In genomic region chr1:21785764-21786163, GRCh38 we compare ENCODE assay signal across 12 cellular contexts. TPM values are rescaled to one million over a fixed set of nuclear protein-coding genes. Genes with fewer than 3 reads are reported as not detected.
DNase-seq lines count a peak whose midpoint lies in the region; FAIRE-seq and TF ChIP-seq lines count a peak whose summit lies in the region.
"Not testable (repeated sequence)": the region's sequence is repeated elsewhere in the genome, so short reads cannot be mapped to it uniquely, and the experiment has no call there.
"Had no signal": no experiment of that assay in that cellular context is flagged by ENCODE, and none has a peak within 500 bp of the region (broad histone marks: within the 10 kb centered on the region; RNA-seq: fewer than 3 reads in every experiment).

No MANE protein-coding gene starts in this region.

- H4K8ac ChIP-seq in H1 (ENCODE audit: extremely low read depth, insufficient read depth, low read length), result not testable (repeated sequence)

- H3K4me1 ChIP-seq in H1 (replicated peaks in 1 of 4; ENCODE audit: control insufficient read depth in 3 of 4, insufficient read depth in 4 of 4, low read length in 3 of 4), result not testable (repeated sequence)

- TF ChIP-seq POLR2A in H1 (IDR thresholded peaks at IDR 0.05; ENCODE audit: control extremely low read depth in 1 of 2, low read depth in 2 of 2, low read length in 2 of 2), result not testable (repeated sequence)

- POLR2A ChIA-PET in RWPE1 (lab: Yijun Ruan, JAX; ENCODE audit: low non-redundant PET); activated CD4-positive, alpha-beta memory T cell treated with anti-CD3 and anti-CD28 coated beads for 36 hours (lab: Charles Lee): not testable (repeated sequence)
- POLR2A ChIA-PET in H1 (lab: Charles Lee; ENCODE audit: partially characterized antibody), result interaction anchor here (0.6 kb wide), 1 partner anchor 28 kb away, joined by 3 read pairs; no protein-coding TSS in a partner anchor

- not testable (repeated sequence) for TF ChIP-seq CTCF in RWPE1 (conservative IDR thresholded peaks at IDR 0.05; ENCODE audit: low read depth); H1 (IDR thresholded peaks at IDR 0.05; ENCODE audit: control extremely low read depth in 1 of 3, insufficient read depth in 1 of 3, low read depth in 1 of 3, low read length in 3 of 3); neural crest cell (conservative IDR thresholded peaks at IDR 0.05)

- not testable (repeated sequence) for H3K18ac ChIP-seq in H1 (ENCODE audit: extremely low read depth, low read length)

- H2AK5ac ChIP-seq in H1 (ENCODE audit: low read depth, low read length), result 0 out of 2 replicates have a peak overlapping the region, but pooled peaks have one; percentile 40

- intact Hi-C loops in activated CD4-positive, alpha-beta memory T cell treated with anti-CD3 and anti-CD28 coated beads for 36 hours (cut with micrococcal nuclease), result not testable (repeated sequence)

- not testable (repeated sequence) for H3K9me3 ChIP-seq in H1 (ENCODE audit: insufficient read depth in 2 of 2, low read depth in 1 of 2, low read length in 1 of 2)

- H3K79me1 ChIP-seq in H1 (ENCODE audit: low read depth, low read length), result not testable (repeated sequence)

- not testable (repeated sequence) for H3K14ac ChIP-seq in H1 (ENCODE audit: insufficient read length)

- peak overlapping the region; percentile 23 for H3K27ac Mint-ChIP-seq in activated CD4-positive, alpha-beta memory T cell treated with anti-CD3 and anti-CD28 coated beads for 36 hours
- H3K27ac Mint-ChIP-seq in neural crest cell (ENCODE audit: unreplicated experiment), result not testable (repeated sequence)

- H3K56ac ChIP-seq in H1 (replicated peaks; ENCODE audit: insufficient read length, low read depth, low read length), result not testable (repeated sequence)

- not testable (repeated sequence) for H2BK120ac ChIP-seq in H1 (replicated peaks; ENCODE audit: low read depth, low read length)

- H3K27me3 ChIP-seq in H1 (replicated peaks in 1 of 4; ENCODE audit: control insufficient read depth in 3 of 4, extremely low read depth in 1 of 4, insufficient read depth in 3 of 4, low read length in 3 of 4), result not testable (repeated sequence)

- peaks cover 12 to 18% of the 10 kb centered on the region in 2 experiments for H3K79me2 ChIP-seq in H1 (ENCODE audit: control insufficient read depth in 1 of 2, insufficient read depth in 2 of 2, low read length in 2 of 2)

- H3K4me2 ChIP-seq in H1 (ENCODE audit: insufficient read depth in 1 of 2, low read depth in 2 of 2, low read length in 2 of 2), result not testable (repeated sequence)

- H3K4me3 Mint-ChIP-seq in activated CD4-positive, alpha-beta memory T cell treated with anti-CD3 and anti-CD28 coated beads for 36 hours, result not testable (repeated sequence)
- H3K4me3 Mint-ChIP-seq in neural crest cell, result peak overlapping the region; percentile 39

- H2BK12ac ChIP-seq in H1 (ENCODE audit: low read depth, low read length), result 0 out of 2 replicates have a peak overlapping the region, but pooled peaks have one; percentile 33

- TF ChIP-seq RAD21 in H1 (IDR thresholded peaks at IDR 0.05 in 1 of 2, conservative IDR thresholded peaks at IDR 0.05 in 1 of 2; ENCODE audit: low read depth in 2 of 2, low read length in 2 of 2), result not testable (repeated sequence)

- peak; percentile 17 for DNase-seq in ELF-1 (ENCODE audit: low read depth, low spot score)
- not testable (repeated sequence) for DNase-seq in RWPE1 (ENCODE audit: low spot score); activated CD4-positive, alpha-beta memory T cell treated with anti-CD3 and anti-CD28 coated beads for 36 hours; H1 (ENCODE audit: low read depth in 1 of 2, low spot score in 2 of 2); neural crest cell (ENCODE audit: low read depth, low spot score)

- not testable (repeated sequence) for H4K20me1 ChIP-seq in H1 (replicated peaks in 1 of 2; ENCODE audit: control insufficient read depth in 1 of 2, insufficient read depth in 2 of 2, low read length in 2 of 2)

- H3K4ac ChIP-seq in H1 (replicated peaks; ENCODE audit: insufficient read length, low read depth, low read length), result not testable (repeated sequence)

- not testable (repeated sequence) for H2BK20ac ChIP-seq in H1 (ENCODE audit: low read length)

- H2BK5ac ChIP-seq in H1 (ENCODE audit: low read depth, low read length), result not testable (repeated sequence)

- H3K4me1 Mint-ChIP-seq in activated CD4-positive, alpha-beta memory T cell treated with anti-CD3 and anti-CD28 coated beads for 36 hours (ENCODE audit: low read depth), result not testable (repeated sequence)
- peaks cover 19% of the 10 kb centered on the region for H3K4me1 Mint-ChIP-seq in neural crest cell

- CTCF ChIA-PET in RWPE1 (lab: Yijun Ruan, JAX) (interaction anchor here (0.6 to 0.8 kb wide), 2 partner anchors 25 to 418 kb away, joined by 3 to 4 read pairs; no protein-coding TSS in a partner anchor), H1 (lab: Charles Lee; ENCODE audit: partially characterized antibody) (interaction anchor here (0.7 to 1.3 kb wide), 2 partner anchors 14 to 127 kb away, joined by 3 to 6 read pairs; no protein-coding TSS in a partner anchor)
- CTCF ChIA-PET in activated CD4-positive, alpha-beta memory T cell treated with anti-CD3 and anti-CD28 coated beads for 36 hours (lab: Charles Lee), result not testable (repeated sequence)

- not testable (repeated sequence) for H2BK15ac ChIP-seq in H1 (ENCODE audit: low read length)

- H2AFZ ChIP-seq in H1 (ENCODE audit: low read length), result not testable (repeated sequence)

- H3K23me2 ChIP-seq in H1 (ENCODE audit: low read depth, low read length), result not testable (repeated sequence)

- H3K9me3 Mint-ChIP-seq in activated CD4-positive, alpha-beta memory T cell treated with anti-CD3 and anti-CD28 coated beads for 36 hours; neural crest cell: not testable (repeated sequence)

- H3K9ac ChIP-seq in H1 (replicated peaks in 1 of 4; ENCODE audit: extremely low read depth in 1 of 4, low read depth in 3 of 4, low read length in 3 of 4), result not testable (repeated sequence)

- not testable (repeated sequence) for H4K5ac ChIP-seq in H1 (ENCODE audit: insufficient read length, low read depth, low read length)

- H3K23ac ChIP-seq in H1 (ENCODE audit: insufficient read length), result not testable (repeated sequence)

- not testable (repeated sequence) for TF ChIP-seq EP300 in H1 (IDR thresholded peaks at IDR 0.05; ENCODE audit: borderline replicate concordance in 1 of 2, low read depth in 2 of 2, low read length in 2 of 2)

- WGBS in H1 (ENCODE audit: extremely low coverage in 1 of 2, insufficient coverage in 1 of 2, insufficient read length in 1 of 2, insufficient replicate concordance in 2 of 2, low coverage in 1 of 2, low lambda C conversion rate in 2 of 2, missing lambda C conversion rate in 1 of 2), 2 experiments, result 91% methylated on average over 9 of the region's 9 CpGs; no CpG with 5 or more reads in 1 of the 2 experiments

- not testable (repeated sequence) for H3K4me3 ChIP-seq in H1 (ENCODE audit: extremely low read depth in 1 of 4, insufficient read depth in 2 of 4, low read depth in 3 of 4, low read length in 4 of 4)

- H3K36me3 Mint-ChIP-seq in activated CD4-positive, alpha-beta memory T cell treated with anti-CD3 and anti-CD28 coated beads for 36 hours; neural crest cell (ENCODE audit: low read depth): not testable (repeated sequence)

- H4K91ac ChIP-seq in H1 (replicated peaks; ENCODE audit: insufficient read length, low read length), result not testable (repeated sequence)

- not testable (repeated sequence) for FAIRE-seq in H1 (lab: Jason Lieb, UNC)

- not testable (repeated sequence) for H3K36me3 ChIP-seq in H1 (ENCODE audit: control insufficient read depth in 2 of 4, insufficient read depth in 4 of 4, low read length in 3 of 4)

- H3K27me3 Mint-ChIP-seq in activated CD4-positive, alpha-beta memory T cell treated with anti-CD3 and anti-CD28 coated beads for 36 hours; neural crest cell (ENCODE audit: low read depth): not testable (repeated sequence)

- peak overlapping the region; percentile 40 for H3K27ac ChIP-seq in RWPE1
- not testable (repeated sequence) for H3K27ac ChIP-seq in H1 (ENCODE audit: low read depth, low read length)

RNA-seq across cellular contexts. Expression of gene USP48, which starts 2.8 kb away (rescaled TPM):
- total RNA-seq in activated CD4-positive, alpha-beta memory T cell treated with anti-CD3 and anti-CD28 coated beads for 36 hours, result 10 to 100 TPM; 77.2 to 91.1 TPM
- 81.5 and 83.5 TPM in 2 replicates for total RNA-seq in H1 (2021; fragmentation: NEBNext Ultra II Directional; extraction: Animal tissue kit (Norgen Biotek cat#: 25700))
- polyA plus RNA-seq in H1 (2011; rRNA removed), result 10.1 and 12.8 TPM in 2 replicates
- polyA plus RNA-seq in H1 (2011; cell fraction: cytosol; rRNA removed), result 28.3 TPM
- 15.4 TPM for polyA plus RNA-seq in H1 (2011; cell fraction: nucleus; rRNA removed)
- 38.7 to 60.9 TPM (median 40.0 TPM) in 4 replicates for polyA plus RNA-seq in H1 (2012, experiment 1 of 2)
- 2.6 TPM for polyA plus RNA-seq in H1 (2012, experiment 2 of 2)
- 39.9 TPM for polyA plus RNA-seq in H1 (2013, experiment 1 of 2)
- 39.8 TPM for polyA plus RNA-seq in H1 (2013, experiment 2 of 2)
- polyA minus RNA-seq in H1 (2011; rRNA and poly(A)+ RNA removed), result 32.3 and 38.6 TPM in 2 replicates
- 26.3 TPM for polyA minus RNA-seq in H1 (2011; cell fraction: cytosol; rRNA and poly(A)+ RNA removed)
- 52.6 TPM for polyA minus RNA-seq in H1 (2011; cell fraction: nucleus; rRNA and poly(A)+ RNA removed)
- total RNA-seq in neural crest cell, result 61.8 and 66.0 TPM in 2 replicates

RNA-seq across cellular contexts. Expression of gene LDLRAD2, which starts 26.3 kb away (rescaled TPM):
- total RNA-seq in activated CD4-positive, alpha-beta memory T cell treated with anti-CD3 and anti-CD28 coated beads for 36 hours, result not detected
- total RNA-seq in H1 (2021; fragmentation: NEBNext Ultra II Directional; extraction: Animal tissue kit (Norgen Biotek cat#: 25700)), result 0.74 and 0.94 TPM in 2 replicates
- 0.48 and 1.0 TPM in 2 replicates for polyA plus RNA-seq in H1 (2011; rRNA removed)
- 0.62 TPM for polyA plus RNA-seq in H1 (2011; cell fraction: cytosol; rRNA removed)
- polyA plus RNA-seq in H1 (2011; cell fraction: nucleus; rRNA removed), result 3.5 TPM
- 4.6 to 16.0 TPM (median 12.2 TPM) in 4 replicates for polyA plus RNA-seq in H1 (2012, experiment 1 of 2)
- 2.3 TPM for polyA plus RNA-seq in H1 (2012, experiment 2 of 2)
- 1.1 TPM for polyA plus RNA-seq in H1 (2013, experiment 1 of 2)
- 0.92 TPM for polyA plus RNA-seq in H1 (2013, experiment 2 of 2)
- 0.24 and 0.76 TPM in 2 replicates for polyA minus RNA-seq in H1 (2011; rRNA and poly(A)+ RNA removed)
- polyA minus RNA-seq in H1 (2011; cell fraction: cytosol; rRNA and poly(A)+ RNA removed), result 1.1 TPM
- 1.7 TPM for polyA minus RNA-seq in H1 (2011; cell fraction: nucleus; rRNA and poly(A)+ RNA removed)
- 0.40 and 0.55 TPM in 2 replicates for total RNA-seq in neural crest cell
- total RNA-seq: A673; Caco-2; Calu3; CD8-positive, alpha-beta T cell; G401 had no signal
- polyA plus RNA-seq: CD14-positive monocyte; CD4-positive, CD25-positive, alpha-beta regulatory T cell had no signal
